In genomic region chr2:172096661-172097547, GRCh38 we compare ENCODE assay signal across 8 cellular contexts. TPM values are rescaled to one million over a fixed set of nuclear protein-coding genes. Genes with fewer than 3 reads are reported as not detected.
A peak's percentile ranks its signal among the peaks of the same experiment; 100 is the strongest.
DNase-seq lines count a peak whose midpoint lies in the region; ATAC-seq, FAIRE-seq and TF ChIP-seq lines count a peak whose summit lies in the region.

No MANE protein-coding gene starts in this region.

- H3K36me3 ChIP-seq in BLaER1 treated with 17β-estradiol and CSF1 and Interleukin-3, amounts not matched to agents 10 nM and 100 nM: no peaks in the 10 kb centered on the region
- H3K36me3 ChIP-seq in GM23338 (ENCODE audit: insufficient read depth) (no peaks in the 10 kb centered on the region), pancreas (no peaks in the 10 kb centered on the region)

- H3K9me3 ChIP-seq in BLaER1 treated with 17β-estradiol and CSF1 and Interleukin-3, amounts not matched to agents 10 nM and 100 nM (replicated peaks in 1 of 11): no peaks in the 10 kb centered on the region
- H3K9me3 ChIP-seq in pancreas: no peaks in the 10 kb centered on the region

- no peak for FAIRE-seq in pancreas (lab: Jason Lieb, UNC)

- peaks cover 32 to 66% (median 54%) of the 10 kb centered on the region in 10 experiments for H3K4me1 ChIP-seq in BLaER1 treated with 17β-estradiol and CSF1 and Interleukin-3, amounts not matched to agents 10 nM and 100 nM
- peaks cover 85% of the 10 kb centered on the region for H3K4me1 ChIP-seq in GM23338 (ENCODE audit: insufficient read depth)
- H3K4me1 ChIP-seq in pancreas: peaks cover 8 to 25% (median 10%) of the 10 kb centered on the region in 3 donors

- peaks cover 100% of the 10 kb centered on the region in 11 experiments for H3K27me3 ChIP-seq in BLaER1 treated with 17β-estradiol and CSF1 and Interleukin-3, amounts not matched to agents 10 nM and 100 nM
- H3K27me3 ChIP-seq in GM23338 (ENCODE audit: insufficient read depth) (peaks cover 100% of the 10 kb centered on the region), pancreas (peaks cover 14 to 74% (median 21%) of the 10 kb centered on the region in 4 donors)

- H3K4me1 Mint-ChIP-seq in GM23338: peaks cover 51% of the 10 kb centered on the region

- WGBS in pancreas, 2 donors: 5% methylated on average over 42 to 53 of the region's 53 CpGs

- DNase-seq in GM23338 (ENCODE audit: low spot score) (peak; percentile 63), SK-MEL-5 (ENCODE audit: low read depth, low spot score) (peak; percentile 70), epithelial cell of esophagus (ENCODE audit: low read depth) (peak; percentile 95), pancreas (peak in 1 of 6 donors; percentile 67), activated gamma-delta T cell treated with Interleukin-2 at 50 U/mL for 16 hours (no peak), KBM-7 (no peak)

- peaks cover 39% of the 10 kb centered on the region for H3F3A ChIP-seq in GM23338 (replicated peaks; ENCODE audit: low read depth)

- peaks cover 3% of the 10 kb centered on the region; the same call in 1 of the 3 replicates for H3K36me3 Mint-ChIP-seq in GM23338 (ENCODE audit: low read depth)

- ATAC-seq in GM23338: peak; percentile 5
- peak in 3 of 4 donors; percentile 14 to 25 (median 22) for ATAC-seq in pancreas
- ATAC-seq in GM19463 (IDR thresholded peaks at IDR 0.05; ENCODE audit: unreplicated experiment): no peak

- no peak for TF ChIP-seq CTCF in GM23338 (conservative IDR thresholded peaks at IDR 0.05; ENCODE audit: low read depth in 2 of 2)
- TF ChIP-seq CTCF in epithelial cell of esophagus (IDR thresholded peaks at IDR 0.05; ENCODE audit: insufficient read depth, low read depth, low read length, missing control alignments): no peak
- no peak for TF ChIP-seq CTCF in pancreas (IDR thresholded peaks at IDR 0.05)

- H4K20me1 ChIP-seq in BLaER1 treated with 17β-estradiol and CSF1 and Interleukin-3, amounts not matched to agents 10 nM and 100 nM: peaks cover 6 to 100% (median 98%) of the 10 kb centered on the region in 11 experiments; a peak in 20 of 22 replicates
- H4K20me1 ChIP-seq in GM23338 (replicated peaks; ENCODE audit: insufficient read depth): peaks cover 20% of the 10 kb centered on the region

- no peak overlapping the region for H3K27ac Mint-ChIP-seq in GM23338

- peaks cover 4% of the 10 kb centered on the region; the same call in 1 of the 3 replicates for H3K9me3 Mint-ChIP-seq in GM23338

- peak overlapping the region; percentile 52; the same call in 1 of the 2 replicates for H2AFZ ChIP-seq in GM23338

- no peak overlapping the region for H3K27ac ChIP-seq in BLaER1 treated with 17β-estradiol and CSF1 and Interleukin-3, amounts not matched to agents 10 nM and 100 nM
- H3K27ac ChIP-seq in GM23338 (ENCODE audit: low read depth) (no peak overlapping the region), pancreas (no peak overlapping the region)

- no peaks in the 10 kb centered on the region for H3K79me2 ChIP-seq in GM23338 (replicated peaks; ENCODE audit: insufficient read depth)

- H3K9ac ChIP-seq in BLaER1 treated with 17β-estradiol and CSF1 and Interleukin-3, amounts not matched to agents 10 nM and 100 nM: no peak overlapping the region

- H3K9me2 ChIP-seq in GM23338 (ENCODE audit: insufficient read depth): no peaks in the 10 kb centered on the region

- in situ Hi-C loops in SK-MEL-5 (cut with HindIII; ENCODE audit: low pct_unique_long_range_greater_than_20kb, low sequenced_read_pairs): loop anchor here (25.0 kb wide), 1 partner anchor 135 kb away; no protein-coding TSS in a partner anchor
- in situ Hi-C loops in KBM-7 (cut with MboI; ENCODE audit: low pct_unique_long_range_greater_than_20kb, low sequenced_read_pairs): no loop called here

- H3K27me3 Mint-ChIP-seq in GM23338 (ENCODE audit: insufficient read depth, low read depth, poor library complexity): peaks cover 99% of the 10 kb centered on the region

- H3K4me3 Mint-ChIP-seq in GM23338: peak overlapping the region; percentile 68

- H3K4me3 ChIP-seq in BLaER1 treated with 17β-estradiol and CSF1 and Interleukin-3, amounts not matched to agents 10 nM and 100 nM: peak overlapping the region in 5 of 10 experiments; percentile 3 to 44 (median 41); a peak in 8 of 20 replicates
- H3K4me3 ChIP-seq in GM23338: peak overlapping the region; percentile 57
- H3K4me3 ChIP-seq in epithelial cell of esophagus (ENCODE audit: low read length): peak overlapping the region; percentile 37
- H3K4me3 ChIP-seq in pancreas: peak overlapping the region in 2 of 4 donors; percentile 11 to 28

- intact Hi-C loops in pancreas (cut with DNase I): no loop called here

- H3K4me2 ChIP-seq in BLaER1 treated with 17β-estradiol and CSF1 and Interleukin-3, amounts not matched to agents 10 nM and 100 nM: peak overlapping the region; percentile 15 to 99 (median 50); a peak in 20 of 22 replicates
- H3K4me2 ChIP-seq in GM23338: peak overlapping the region; percentile 88

TF ChIP-seq in GM23338, 12 proteins besides CTCF, POLR2A, EP300 and RAD21 (continues in another document):
- TF ChIP-seq ETS1 (IDR thresholded peaks at IDR 0.05) (no peak), EZH2phosphoT487 (IDR thresholded peaks at IDR 0.05; ENCODE audit: unreplicated experiment) (peak; percentile 67), CREB1 (CRISPR knock-in tag; IDR thresholded peaks at IDR 0.05; ENCODE audit: low read depth) (no peak), POLR2AphosphoS5 (IDR thresholded peaks at IDR 0.05; ENCODE audit: low read depth) (no peak), REST (IDR thresholded peaks at IDR 0.05; ENCODE audit: unreplicated experiment) (no peak), EZH2 (IDR thresholded peaks at IDR 0.05; ENCODE audit: low read depth, unreplicated experiment) (peak; percentile 97)

RNA-seq across cellular contexts. Expression of gene DLX2, which starts 5.8 kb away (rescaled TPM):
- 0.16 and 0.24 TPM in 2 replicates for total RNA-seq in GM23338 (2014; rRNA removed; shearing (Covaris generic))
- polyA plus RNA-seq in GM23338 (2016; fragmentation: Nextera tagmentation; extraction: Ambion mirVana) (0.08 and 0.19 TPM in 2 replicates), pancreas (not detected)
- total RNA-seq in SK-MEL-5 (2014; rRNA removed; shearing (Covaris generic)): 0.48 and 0.85 TPM in 2 replicates
- 20.5 and 21.8 TPM in 2 replicates for polyA plus RNA-seq in SK-MEL-5 (2015; cell fraction: cytosol; rRNA removed)
- polyA plus RNA-seq in SK-MEL-5 (2015; cell fraction: nucleus; rRNA removed): 11.2 and 13.9 TPM in 2 replicates
- total RNA-seq in pancreas: not detected

RNA-seq across cellular contexts. Expression of gene DLX1, which starts 11.6 kb away (rescaled TPM):
- not detected in 2 replicates for total RNA-seq in GM23338 (2014; rRNA removed; shearing (Covaris generic))
- polyA plus RNA-seq in GM23338 (2016; fragmentation: Nextera tagmentation; extraction: Ambion mirVana) (not detected in 2 replicates), pancreas (under 1 TPM; 0.15 to 0.26 TPM)
- 3.6 and 4.8 TPM in 2 replicates for total RNA-seq in SK-MEL-5 (2014; rRNA removed; shearing (Covaris generic))
- polyA plus RNA-seq in SK-MEL-5 (2015; cell fraction: cytosol; rRNA removed): 24.8 and 33.3 TPM in 2 replicates
- polyA plus RNA-seq in SK-MEL-5 (2015; cell fraction: nucleus; rRNA removed): 53.0 and 79.0 TPM in 2 replicates
- total RNA-seq in pancreas: under 1 TPM in 1 of 6 donors, not detected in 5; 0.25 TPM

Comparison
In these comparisons a context has a peak if more than half of its experiments do, and no peak if none do; other contexts are left out.
1. DNase-seq: peak in GM23338 (single experiment), SK-MEL-5 (single experiment) and epithelial cell of esophagus (single experiment); none in activated gamma-delta T cell treated with Interleukin-2 at 50 U/mL for 16 hours (single experiment) and KBM-7 (single experiment).